In genomic region chr14:61703342-61704129, GRCh38 we compare ENCODE assay signal across 12 cellular contexts. TPM values are rescaled to one million over a fixed set of nuclear protein-coding genes. Genes with fewer than 3 reads are reported as not detected.
DNase-seq lines count a peak whose midpoint lies in the region; ATAC-seq and TF ChIP-seq lines count a peak whose summit lies in the region.
"Had no signal": no experiment of that assay in that cellular context is flagged by ENCODE, and none has a peak within 500 bp of the region (broad histone marks: within the 10 kb centered on the region; RNA-seq: fewer than 3 reads in every experiment).

No MANE protein-coding gene starts in this region.

- peaks cover 29% of the 10 kb centered on the region for H4K20me1 ChIP-seq in DOHH2 (ENCODE audit: control insufficient read depth, insufficient read depth, low read depth, low read length)

- H3K27ac ChIP-seq in DOHH2 (ENCODE audit: low read depth, low read length) = no peak overlapping the region
- H3K27ac ChIP-seq: adrenal gland, epithelial cell of prostate had no signal

- CTCF ChIA-PET in activated CD4-positive, alpha-beta T cell treated with anti-CD3 and anti-CD28 coated beads, Interleukin-2, amount 10 ng/mL, durations not matched to agents 7 days and 5 days (lab: Charles Lee) = interaction anchor here (0.9 kb wide), 1 partner anchor 10 kb away, joined by 3 read pairs; no protein-coding TSS in a partner anchor

- peak overlapping the region; percentile 9 for H3K4me2 ChIP-seq in DOHH2 (ENCODE audit: low read length)

- peaks cover 96% of the 10 kb centered on the region for H3K79me2 ChIP-seq in DOHH2 (ENCODE audit: control insufficient read depth, low read length)

- peaks cover 86% of the 10 kb centered on the region for H3K4me1 ChIP-seq in DOHH2 (ENCODE audit: control insufficient read depth, low read length)

- H3K4me3 Mint-ChIP-seq in activated T-helper 1 cell treated with anti-CD3 and anti-CD28 coated beads, Interleukin-12 subunit alpha, Interleukin-12 subunit beta, Interleukin-2, Interleukin-4 antibody, amounts not matched to agents 30 ng/mL and 10 ng/mL and 1 ng/mL, durations not matched to agents 14 hours and 24 hours and 36 hours = peak overlapping the region; percentile 65
- H3K4me3 Mint-ChIP-seq in naive B cell = peak overlapping the region in 2 of 8 donors; percentile 22 to 68
- H3K4me3 Mint-ChIP-seq in activated CD4-positive, alpha-beta T cell treated with anti-CD3 and anti-CD28 coated beads, Interleukin-2, amount 10 ng/mL, durations not matched to agents 7 days and 5 days = no peak overlapping the region

- ATAC-seq in GM21529 (IDR thresholded peaks at IDR 0.05; ENCODE audit: unreplicated experiment) = peak; percentile 35
- peak; percentile 11 to 13 for ATAC-seq in naive B cell (ENCODE audit: low read depth in 2 of 2)

- no peaks in the 10 kb centered on the region for H3K9me3 Mint-ChIP-seq in activated T-helper 1 cell treated with anti-CD3 and anti-CD28 coated beads, Interleukin-12 subunit alpha, Interleukin-12 subunit beta, Interleukin-2, Interleukin-4 antibody, amounts not matched to agents 30 ng/mL and 10 ng/mL and 1 ng/mL, durations not matched to agents 14 hours and 24 hours and 36 hours
- peaks cover 0 to 7% (median 0%) of the 10 kb centered on the region in 7 donors for H3K9me3 Mint-ChIP-seq in naive B cell
- H3K9me3 Mint-ChIP-seq in activated CD4-positive, alpha-beta T cell treated with anti-CD3 and anti-CD28 coated beads, Interleukin-2, amount 10 ng/mL, durations not matched to agents 7 days and 5 days = no peaks in the 10 kb centered on the region

- H3K9me3 ChIP-seq in DOHH2 (ENCODE audit: control insufficient read depth, insufficient read depth, low read length) = peaks cover 12% of the 10 kb centered on the region; the same call in 1 of the 2 replicates
- H3K9me3 ChIP-seq: adrenal gland had no signal

- H3K36me3 ChIP-seq in DOHH2 (ENCODE audit: control insufficient read depth, low read length) = peaks cover 64% of the 10 kb centered on the region
- H3K36me3 ChIP-seq: adrenal gland had no signal

- H3K27ac Mint-ChIP-seq in activated T-helper 1 cell treated with anti-CD3 and anti-CD28 coated beads, Interleukin-12 subunit alpha, Interleukin-12 subunit beta, Interleukin-2, Interleukin-4 antibody, amounts not matched to agents 30 ng/mL and 10 ng/mL and 1 ng/mL, durations not matched to agents 14 hours and 24 hours and 36 hours = peak overlapping the region; percentile 75
- peak overlapping the region in 2 of 6 donors; percentile 49 to 87 for H3K27ac Mint-ChIP-seq in naive B cell
- H3K27ac Mint-ChIP-seq in activated CD4-positive, alpha-beta T cell treated with anti-CD3 and anti-CD28 coated beads, Interleukin-2, amount 10 ng/mL, durations not matched to agents 7 days and 5 days = no peak overlapping the region

- intact Hi-C loops in activated T-helper 1 cell treated with anti-CD3 and anti-CD28 coated beads, Interleukin-12 subunit alpha, Interleukin-12 subunit beta, Interleukin-2, Interleukin-4 antibody, amounts not matched to agents 30 ng/mL and 10 ng/mL and 1 ng/mL, durations not matched to agents 14 hours and 24 hours and 36 hours (cut with micrococcal nuclease) = loop anchor here (1.0 to 2.0 kb wide), 3 partner anchors 7 to 15 kb away; no protein-coding TSS in a partner anchor

- peaks cover 24% of the 10 kb centered on the region for H3K36me3 Mint-ChIP-seq in activated T-helper 1 cell treated with anti-CD3 and anti-CD28 coated beads, Interleukin-12 subunit alpha, Interleukin-12 subunit beta, Interleukin-2, Interleukin-4 antibody, amounts not matched to agents 30 ng/mL and 10 ng/mL and 1 ng/mL, durations not matched to agents 14 hours and 24 hours and 36 hours (ENCODE audit: low read depth)
- peaks cover 0 to 7% of the 10 kb centered on the region in 2 donors for H3K36me3 Mint-ChIP-seq in naive B cell
- peaks cover 28% of the 10 kb centered on the region for H3K36me3 Mint-ChIP-seq in activated CD4-positive, alpha-beta T cell treated with anti-CD3 and anti-CD28 coated beads, Interleukin-2, amount 10 ng/mL, durations not matched to agents 7 days and 5 days (ENCODE audit: low read depth)

- no peak overlapping the region for H3K4me3 ChIP-seq in DOHH2 (ENCODE audit: low read length)
- H3K4me3 ChIP-seq in foreskin fibroblast (ENCODE audit: low read depth in 1 of 2, low read length in 2 of 2) = no peak overlapping the region

- POLR2A ChIA-PET in activated CD4-positive, alpha-beta T cell treated with anti-CD3 and anti-CD28 coated beads, Interleukin-2, amount 10 ng/mL, durations not matched to agents 7 days and 5 days (lab: Charles Lee) = interaction anchor here (1.2 kb wide), 1 partner anchor 8 kb away, joined by 3 read pairs; the partner anchor contains the start of gene HIF1A

- H3K27me3 ChIP-seq in DOHH2 (ENCODE audit: control insufficient read depth, low read length) = no peaks in the 10 kb centered on the region
- H3K27me3 ChIP-seq: adrenal gland had no signal

- H3K27me3 Mint-ChIP-seq in activated T-helper 1 cell treated with anti-CD3 and anti-CD28 coated beads, Interleukin-12 subunit alpha, Interleukin-12 subunit beta, Interleukin-2, Interleukin-4 antibody, amounts not matched to agents 30 ng/mL and 10 ng/mL and 1 ng/mL, durations not matched to agents 14 hours and 24 hours and 36 hours (ENCODE audit: insufficient read depth) = no peaks in the 10 kb centered on the region
- no peaks in the 10 kb centered on the region for H3K27me3 Mint-ChIP-seq in naive B cell
- no peaks in the 10 kb centered on the region for H3K27me3 Mint-ChIP-seq in activated CD4-positive, alpha-beta T cell treated with anti-CD3 and anti-CD28 coated beads, Interleukin-2, amount 10 ng/mL, durations not matched to agents 7 days and 5 days

- peaks cover 87% of the 10 kb centered on the region for H3K4me1 Mint-ChIP-seq in activated T-helper 1 cell treated with anti-CD3 and anti-CD28 coated beads, Interleukin-12 subunit alpha, Interleukin-12 subunit beta, Interleukin-2, Interleukin-4 antibody, amounts not matched to agents 30 ng/mL and 10 ng/mL and 1 ng/mL, durations not matched to agents 14 hours and 24 hours and 36 hours (ENCODE audit: low read depth)
- peaks cover 49 to 88% (median 59%) of the 10 kb centered on the region in 3 donors for H3K4me1 Mint-ChIP-seq in naive B cell
- H3K4me1 Mint-ChIP-seq in activated CD4-positive, alpha-beta T cell treated with anti-CD3 and anti-CD28 coated beads, Interleukin-2, amount 10 ng/mL, durations not matched to agents 7 days and 5 days = peaks cover 80% of the 10 kb centered on the region

- H3K9me2 ChIP-seq in DOHH2 (replicated peaks; ENCODE audit: control insufficient read depth, low read length) = no peaks in the 10 kb centered on the region

- no peak for DNase-seq in activated T-helper 1 cell treated with anti-CD3 and anti-CD28 coated beads, Interleukin-12 subunit alpha, Interleukin-12 subunit beta, Interleukin-2, Interleukin-4 antibody, amounts not matched to agents 30 ng/mL and 10 ng/mL and 1 ng/mL, durations not matched to agents 14 hours and 24 hours and 36 hours (ENCODE audit: low spot score)
- DNase-seq in naive B cell (no peak), SKM-1 treated with dmso at 0.1 percent for 144 hours (lab: John Stamatoyannopoulos, UW; ENCODE audit: unreplicated experiment) (no peak), foreskin fibroblast (no peak), NCI-H2107 treated with DMSO at 0.1 percent for 48 hours (lab: John Stamatoyannopoulos, UW; ENCODE audit: unreplicated experiment) (no peak)
- no peak for DNase-seq in activated CD4-positive, alpha-beta T cell treated with anti-CD3 and anti-CD28 coated beads, Interleukin-2, amount 10 ng/mL, durations not matched to agents 7 days and 5 days
- DNase-seq: adrenal gland, DMS153, NCI-H187 treated with DMSO at 0.1 percent for 48 hours had no signal

- H3F3A ChIP-seq in DOHH2 (ENCODE audit: control insufficient read depth, insufficient read depth) = peaks cover 22% of the 10 kb centered on the region

- no peak for TF ChIP-seq CTCF in DOHH2 (IDR thresholded peaks at IDR 0.05; ENCODE audit: low read depth, low read length, poor library complexity, severe bottlenecking)
- no peak for TF ChIP-seq CTCF in foreskin fibroblast (IDR thresholded peaks at IDR 0.05; ENCODE audit: low read depth, low read length)

RNA-seq across cellular contexts. Expression of gene HIF1A, which starts 8.2 kb away (rescaled TPM):
- 241 and 247 TPM in 2 replicates for total RNA-seq in activated T-helper 1 cell treated with anti-CD3 and anti-CD28 coated beads, Interleukin-12 subunit alpha, Interleukin-12 subunit beta, Interleukin-2, Interleukin-4 antibody, amounts not matched to agents 30 ng/mL and 10 ng/mL and 1 ng/mL, durations not matched to agents 14 hours and 24 hours and 36 hours
- 100 to 1,000 TPM; 109 to 152 (median 125) TPM for polyA plus RNA-seq in naive B cell (ENCODE audit: low read depth in 6 of 6)
- total RNA-seq in activated CD4-positive, alpha-beta T cell treated with anti-CD3 and anti-CD28 coated beads, Interleukin-2, amount 10 ng/mL, durations not matched to agents 7 days and 5 days = 100 to 1,000 TPM in 1 of 2 experiments, 10 to 100 TPM in 1; 97.0 to 116 TPM

RNA-seq across cellular contexts. Expression of gene SNAPC1, which starts 58.7 kb away (rescaled TPM):
- total RNA-seq in activated T-helper 1 cell treated with anti-CD3 and anti-CD28 coated beads, Interleukin-12 subunit alpha, Interleukin-12 subunit beta, Interleukin-2, Interleukin-4 antibody, amounts not matched to agents 30 ng/mL and 10 ng/mL and 1 ng/mL, durations not matched to agents 14 hours and 24 hours and 36 hours = 10.8 and 11.0 TPM in 2 replicates
- polyA plus RNA-seq in naive B cell (ENCODE audit: low read depth in 6 of 6) = 1 to 10 TPM; 5.2 to 7.2 (median 6.4) TPM
- 1 to 10 TPM; 5.2 to 5.5 TPM for total RNA-seq in activated CD4-positive, alpha-beta T cell treated with anti-CD3 and anti-CD28 coated beads, Interleukin-2, amount 10 ng/mL, durations not matched to agents 7 days and 5 days
